In the genomic region with DNA sequence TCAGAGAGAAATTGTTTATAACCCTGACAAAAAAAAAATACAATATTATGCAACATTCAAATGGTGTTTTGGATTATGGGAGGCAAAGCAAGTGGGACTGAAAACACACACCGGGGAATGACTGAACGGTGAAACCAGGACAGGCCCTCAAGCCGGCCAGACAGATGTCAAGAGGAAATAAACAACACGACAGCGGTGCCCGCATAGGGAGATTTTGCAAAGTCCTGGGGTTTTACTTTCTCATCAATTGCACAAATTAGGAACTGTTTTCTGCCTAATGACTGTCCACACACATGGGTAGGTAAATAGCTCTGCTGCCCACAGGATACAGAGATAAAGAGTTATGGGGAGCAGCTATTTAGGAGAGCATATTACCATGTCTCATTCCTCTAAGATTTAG, we compare ENCODE assay signal across 24 cellular contexts.
A peak's percentile ranks its signal among the peaks of the same experiment; 100 is the strongest.
DNase-seq lines count a peak whose midpoint lies in the region; TF ChIP-seq lines count a peak whose summit lies in the region.
"Had no signal": no experiment of that assay in that cellular context is flagged by ENCODE, and none has a peak within 500 bp of the region (broad histone marks: within the 10 kb centered on the region; RNA-seq: fewer than 3 reads in every experiment).

No MANE protein-coding gene starts in this region.

- peaks cover 0 to 35% (median 14%) of the 10 kb centered on the region in 11 experiments; a peak in 16 of 22 replicates for H3K9me3 ChIP-seq in BLaER1 treated with 17β-estradiol and CSF1 and Interleukin-3, amounts not matched to agents 10 nM and 100 nM (replicated peaks in 1 of 11)
- no peaks in the 10 kb centered on the region for H3K9me3 ChIP-seq in esophagus squamous epithelium
- H3K9me3 ChIP-seq in spleen = no peaks in the 10 kb centered on the region
- H3K9me3 ChIP-seq: HAP-1 had no signal

- TF ChIP-seq POLR2A in esophagus squamous epithelium (IDR thresholded peaks at IDR 0.05) (no peak), spleen (IDR thresholded peaks at IDR 0.05) (no peak), erythroblast (IDR thresholded peaks at IDR 0.05; ENCODE audit: low read length) (no peak)

- no peaks in the 10 kb centered on the region for H3K27me3 ChIP-seq in BLaER1 treated with 17β-estradiol and CSF1 and Interleukin-3, amounts not matched to agents 10 nM and 100 nM
- H3K27me3 ChIP-seq in HL-60 (ENCODE audit: insufficient read depth, poor library complexity, severe bottlenecking) (no peaks in the 10 kb centered on the region), esophagus squamous epithelium (peaks cover 0 to 4% (median 0%) of the 10 kb centered on the region in 4 donors), spleen (replicated peaks in 1 of 7) (peaks cover 0 to 20% (median 0%) of the 10 kb centered on the region in 7 donors)
- H3K27me3 ChIP-seq: brain microvascular endothelial cell, hepatocyte had no signal

- H3K36me3 ChIP-seq in BLaER1 treated with 17β-estradiol and CSF1 and Interleukin-3, amounts not matched to agents 10 nM and 100 nM = peaks cover 0 to 11% (median 0%) of the 10 kb centered on the region in 11 experiments; a peak in 3 of 22 replicates
- H3K36me3 ChIP-seq in esophagus squamous epithelium = no peaks in the 10 kb centered on the region
- no peaks in the 10 kb centered on the region for H3K36me3 ChIP-seq in spleen
- H3K36me3 ChIP-seq: brain microvascular endothelial cell, HAP-1 had no signal

- peak overlapping the region; percentile 54 to 91 (median 80); a peak in 19 of 22 replicates for H3K27ac ChIP-seq in BLaER1 treated with 17β-estradiol and CSF1 and Interleukin-3, amounts not matched to agents 10 nM and 100 nM
- H3K27ac ChIP-seq in HL-60 (replicated peaks) (peak overlapping the region; percentile 75), esophagus squamous epithelium (peak overlapping the region; percentile 16 to 27 (median 22)), spleen (peak overlapping the region in 7 of 8 donors; percentile 39 to 92 (median 80))
- H3K27ac ChIP-seq: brain microvascular endothelial cell, C4-2B, hepatocyte, RWPE1, VCaP had no signal

- DNase-seq in HL-60 (ENCODE audit: low read depth in 1 of 2, low spot score in 1 of 2) (peak in 1 of 2 experiments; percentile 71), esophagus squamous epithelium (lab: John Stamatoyannopoulos, UW) (no peak), spleen (peak; percentile 79), NCI-H2227 treated with DMSO at 0.1 percent for 48 hours (lab: John Stamatoyannopoulos, UW) (no peak), erythroblast (lab: John Stamatoyannopoulos, UW) (no peak), SHP77 (lab: John Stamatoyannopoulos, UW) (no peak)
- DNase-seq: activated CD4-positive, alpha-beta T cell treated with anti-CD3 and anti-CD28 coated beads for 36 hours; activated CD8-positive, alpha-beta T cell treated with anti-CD3 and anti-CD28 coated beads for 36 hours; activated naive CD4-positive, alpha-beta T cell treated with anti-CD3 and anti-CD28 coated beads, Interleukin-2, amount 10 ng/mL, durations not matched to agents 7 days and 5 days; amniotic stem cell; Calu3; DMS79; mesendoderm; NCI-H1417 treated with DMSO at 0.1 percent for 48 hours; NCI-H2029 treated with DMSO at 0.1 percent for 48 hours; NCI-H526 treated with DMSO at 0.1 percent for 48 hours; stimulated activated CD8-positive, alpha-beta memory T cell treated with anti-CD3 and anti-CD28 coated beads, Interleukin-4, amount 100 ng/mL, for 48 hours had no signal

- no peaks in the 10 kb centered on the region for H4K20me1 ChIP-seq in BLaER1 treated with 17β-estradiol and CSF1 and Interleukin-3, amounts not matched to agents 10 nM and 100 nM

- H3K9ac ChIP-seq in BLaER1 treated with 17β-estradiol and CSF1 and Interleukin-3, amounts not matched to agents 10 nM and 100 nM = peak overlapping the region in 4 of 11 experiments; percentile 6 to 54 (median 12); a peak in 4 of 22 replicates

- H3K4me1 ChIP-seq in BLaER1 treated with 17β-estradiol and CSF1 and Interleukin-3, amounts not matched to agents 10 nM and 100 nM = peaks cover 46 to 96% (median 88%) of the 10 kb centered on the region in 10 experiments
- H3K4me1 ChIP-seq in esophagus squamous epithelium (peaks cover 0 to 18% (median 3%) of the 10 kb centered on the region in 3 donors), spleen (peaks cover 0 to 44% (median 7%) of the 10 kb centered on the region in 6 donors)
- H3K4me1 ChIP-seq: HAP-1 had no signal

- TF ChIP-seq CTCF in HL-60 (IDR thresholded peaks at IDR 0.05; ENCODE audit: insufficient read depth, low read length) = no peak
- TF ChIP-seq CTCF in esophagus squamous epithelium (IDR thresholded peaks at IDR 0.05) = no peak
- no peak for TF ChIP-seq CTCF in spleen (IDR thresholded peaks at IDR 0.05 in 8 of 11, conservative IDR thresholded peaks at IDR 0.05 in 3 of 11)

- WGBS in esophagus squamous epithelium, 2 donors = 45 to 69% methylated on average over 6 of the region's 6 CpGs
- 34 to 66% (median 56%) methylated on average over 6 of the region's 6 CpGs for WGBS in spleen, 5 donors

- no peak overlapping the region for H3K4me3 ChIP-seq in BLaER1 treated with 17β-estradiol and CSF1 and Interleukin-3, amounts not matched to agents 10 nM and 100 nM
- H3K4me3 ChIP-seq in HL-60 (replicated peaks; ENCODE audit: insufficient read depth, low read length) = no peak overlapping the region
- no peak overlapping the region for H3K4me3 ChIP-seq in esophagus squamous epithelium
- peak overlapping the region in 1 of 8 donors; percentile 32 for H3K4me3 ChIP-seq in spleen
- H3K4me3 ChIP-seq: HAP-1, hepatocyte had no signal

- intact Hi-C loops in esophagus squamous epithelium (cut with DNase I) = no loop called here
- intact Hi-C loops in spleen (cut with DNase I; ENCODE audit: low total_unique reads) = no loop called here

- H3K4me2 ChIP-seq in BLaER1 treated with 17β-estradiol and CSF1 and Interleukin-3, amounts not matched to agents 10 nM and 100 nM = peak overlapping the region in 8 of 11 experiments; percentile 73 to 90 (median 88); a peak in 16 of 22 replicates
- H3K4me2 ChIP-seq: hepatocyte had no signal

Comparison
In these comparisons a context has a peak if more than half of its experiments do, and no peak if none do; other contexts are left out.
1. H3K27ac ChIP-seq: peak in every context shown above with its lines; median percentile 80 in BLaER1 treated with 17β-estradiol and CSF1 and Interleukin-3, amounts not matched to agents 10 nM and 100 nM; 80 in spleen; 75 in HL-60; 22 in esophagus squamous epithelium.